31 cellular contexts compared by ENCODE assay signal in genomic region chr14:101417434-101417833, GRCh38.
DNase-seq lines count a peak whose midpoint lies in the region; ATAC-seq and TF ChIP-seq lines count a peak whose summit lies in the region.
"Had no signal": no experiment of that assay in that cellular context is flagged by ENCODE, and none has a peak within 500 bp of the region (broad histone marks: within the 10 kb centered on the region; RNA-seq: fewer than 3 reads in every experiment).

No MANE protein-coding gene starts in this region.

- H3K9me2 ChIP-seq in PC-3 (replicated peaks; ENCODE audit: low read length) (0 out of 2 replicates have a peak, but pooled peaks cover 3% of the 10 kb centered on the region), PC-9 (ENCODE audit: insufficient read depth) (no peaks in the 10 kb centered on the region; the same call in 1 of the 2 replicates)

- DNase-seq in M059J (ENCODE audit: low read depth) (peak; percentile 64), PC-3 (peak; percentile 58), PC-9 (peak in 1 of 2 experiments; percentile 61), D341Med (ENCODE audit: low spot score) (no peak), NCI-H146 treated with DMSO at 0.1 percent for 48 hours (lab: John Stamatoyannopoulos, UW; ENCODE audit: unreplicated experiment) (no peak), smooth muscle cell (lab: John Stamatoyannopoulos, UW; ENCODE audit: unreplicated experiment) (no peak)
- DNase-seq: 8988T; ACHN; AML-193; BE2C; C1 segment of cervical spinal cord; Caco-2; Calu3; CD4-positive, alpha-beta memory T cell; CD4-positive, alpha-beta T cell; CD4-positive, CD25-positive, alpha-beta regulatory T cell; CD8-positive, alpha-beta memory T cell; CD8-positive, alpha-beta T cell; COR-L47; DMS 273 treated with DMSO at 0.1 percent for 48 hours; DMS153; DMS53; DMS79; DMS79 treated with DMSO at 0.1 percent for 48 hours; DND-41; EL had no signal

- H3K36me3 ChIP-seq in PC-3 (ENCODE audit: low read depth, low read length) = no peaks in the 10 kb centered on the region
- H3K36me3 ChIP-seq in PC-9 (ENCODE audit: low read depth) = no peaks in the 10 kb centered on the region
- H3K36me3 ChIP-seq in smooth muscle cell (ENCODE audit: low read depth) = no peaks in the 10 kb centered on the region
- H3K36me3 ChIP-seq: BE2C; BLaER1; BLaER1 treated with 17β-estradiol and CSF1 and Interleukin-3, amounts not matched to agents 10 nM and 100 nM had no signal

- ATAC-seq in PC-3 = no peak
- ATAC-seq: A549; CD8-positive, alpha-beta T cell had no signal

- H3K4me1 ChIP-seq in PC-3 (ENCODE audit: insufficient read depth, low read length) (peaks cover 10% of the 10 kb centered on the region), PC-9 (replicated peaks; ENCODE audit: insufficient read depth) (peaks cover 31% of the 10 kb centered on the region), smooth muscle cell (ENCODE audit: low read depth) (no peaks in the 10 kb centered on the region)
- H3K4me1 ChIP-seq: BE2C; BLaER1; BLaER1 treated with 17β-estradiol and CSF1 and Interleukin-3, amounts not matched to agents 10 nM and 100 nM had no signal

- H3F3A ChIP-seq in PC-3 (ENCODE audit: low read length, unreplicated experiment) (no peaks in the 10 kb centered on the region), PC-9 (ENCODE audit: insufficient read depth, low read depth) (peaks cover 23% of the 10 kb centered on the region), smooth muscle cell (ENCODE audit: low read depth) (peaks cover 5% of the 10 kb centered on the region)

- H2AFZ ChIP-seq in PC-3 (ENCODE audit: low read length) (no peak overlapping the region), PC-9 (no peak overlapping the region), smooth muscle cell (ENCODE audit: low read depth) (no peak overlapping the region)

- CTCF ChIA-PET in PC-3 (lab: Charles Lee) = no interaction called here
- CTCF ChIA-PET in PC-9 (lab: Charles Lee) = no interaction called here

- H3K4me2 ChIP-seq in PC-3 (ENCODE audit: low read length) = no peak overlapping the region
- peak overlapping the region; percentile 24 for H3K4me2 ChIP-seq in PC-9
- no peak overlapping the region for H3K4me2 ChIP-seq in smooth muscle cell
- H3K4me2 ChIP-seq: A549; BLaER1; BLaER1 treated with 17β-estradiol and CSF1 and Interleukin-3, amounts not matched to agents 10 nM and 100 nM had no signal

- BruUV-seq in PC-3 (replicated peaks; lab: Mats Ljungman, UMichigan) = no TSS peak
- BruUV-seq in PC-9 (replicated peaks; lab: Mats Ljungman, UMichigan) = no TSS peak

- 11% methylated on average over 1 of the region's 1 CpG for WGBS in smooth muscle cell (ENCODE audit: low lambda C conversion rate)

- no peak overlapping the region for H3K4me3 ChIP-seq in PC-3 (ENCODE audit: low read length)
- H3K4me3 ChIP-seq in PC-9 = no peak overlapping the region
- no peak overlapping the region for H3K4me3 ChIP-seq in smooth muscle cell
- H3K4me3 ChIP-seq: A549; BLaER1; BLaER1 treated with 17β-estradiol and CSF1 and Interleukin-3, amounts not matched to agents 10 nM and 100 nM had no signal

- no peaks in the 10 kb centered on the region for H3K27me3 ChIP-seq in PC-3 (ENCODE audit: low read length)
- H3K27me3 ChIP-seq in PC-9 (ENCODE audit: insufficient read depth, low read depth) = no peaks in the 10 kb centered on the region
- H3K27me3 ChIP-seq in smooth muscle cell (ENCODE audit: low read depth) = no peaks in the 10 kb centered on the region
- H3K27me3 ChIP-seq: BLaER1; BLaER1 treated with 17β-estradiol and CSF1 and Interleukin-3, amounts not matched to agents 10 nM and 100 nM had no signal

- intact Hi-C loops in PC-3 (cut with micrococcal nuclease) = no loop called here
- intact Hi-C loops in PC-9 (cut with micrococcal nuclease; ENCODE audit: unreplicated experiment) = no loop called here

- no peak for TF ChIP-seq CTCF in PC-3 (conservative IDR thresholded peaks at IDR 0.05; ENCODE audit: low read depth, low read length)
- no peak for TF ChIP-seq CTCF in PC-9 (conservative IDR thresholded peaks at IDR 0.05)
- no peak for TF ChIP-seq CTCF in smooth muscle cell (IDR thresholded peaks at IDR 0.05; ENCODE audit: borderline replicate concordance, insufficient read depth, poor library complexity, severe bottlenecking)

- no peaks in the 10 kb centered on the region for H3K9me3 ChIP-seq in PC-3 (ENCODE audit: low read length)
- peaks cover 12% of the 10 kb centered on the region for H3K9me3 ChIP-seq in PC-9 (ENCODE audit: insufficient read depth, low read depth)
- peaks cover 10% of the 10 kb centered on the region for H3K9me3 ChIP-seq in smooth muscle cell (replicated peaks; ENCODE audit: low read depth)
- H3K9me3 ChIP-seq: BE2C, BLaER1, Caco-2 had no signal

- H3K9ac ChIP-seq in PC-3 (ENCODE audit: low read length) (no peak overlapping the region), smooth muscle cell (ENCODE audit: low read depth) (no peak overlapping the region)
- H3K9ac ChIP-seq: BLaER1; BLaER1 treated with 17β-estradiol and CSF1 and Interleukin-3, amounts not matched to agents 10 nM and 100 nM had no signal

- POLR2A ChIA-PET in PC-3 (lab: Charles Lee; ENCODE audit: unreplicated experiment) (no interaction called here), PC-9 (lab: Charles Lee; ENCODE audit: unreplicated experiment) (no interaction called here)

- H4K20me1 ChIP-seq in PC-3 (ENCODE audit: low read length) = no peaks in the 10 kb centered on the region
- H4K20me1 ChIP-seq in PC-9 (ENCODE audit: insufficient read depth) = no peaks in the 10 kb centered on the region
- H4K20me1 ChIP-seq in smooth muscle cell (ENCODE audit: low read depth) = no peaks in the 10 kb centered on the region
- H4K20me1 ChIP-seq: BLaER1; BLaER1 treated with 17β-estradiol and CSF1 and Interleukin-3, amounts not matched to agents 10 nM and 100 nM had no signal

- H3K27ac ChIP-seq in PC-3 (ENCODE audit: low read length) = no peak overlapping the region
- 0 out of 2 replicates have a peak overlapping the region, but pooled peaks have one; percentile 1 for H3K27ac ChIP-seq in PC-9
- no peak overlapping the region for H3K27ac ChIP-seq in smooth muscle cell (ENCODE audit: low read depth)
- H3K27ac ChIP-seq: 22Rv1; A549; BLaER1; BLaER1 treated with 17β-estradiol and CSF1 and Interleukin-3, amounts not matched to agents 10 nM and 100 nM; C4-2B had no signal

- H3K79me2 ChIP-seq in PC-3 (ENCODE audit: low read length) (no peaks in the 10 kb centered on the region), PC-9 (ENCODE audit: low read depth) (no peaks in the 10 kb centered on the region), smooth muscle cell (ENCODE audit: low read depth) (no peaks in the 10 kb centered on the region)

Comparison
In these comparisons a context has a peak if more than half of its experiments do, and no peak if none do; other contexts are left out.
1. DNase-seq: peak in M059J (single experiment) and PC-3 (single experiment); none in D341Med (single experiment), NCI-H146 treated with DMSO at 0.1 percent for 48 hours (single experiment) and smooth muscle cell (single experiment).